In the genomic region with DNA sequence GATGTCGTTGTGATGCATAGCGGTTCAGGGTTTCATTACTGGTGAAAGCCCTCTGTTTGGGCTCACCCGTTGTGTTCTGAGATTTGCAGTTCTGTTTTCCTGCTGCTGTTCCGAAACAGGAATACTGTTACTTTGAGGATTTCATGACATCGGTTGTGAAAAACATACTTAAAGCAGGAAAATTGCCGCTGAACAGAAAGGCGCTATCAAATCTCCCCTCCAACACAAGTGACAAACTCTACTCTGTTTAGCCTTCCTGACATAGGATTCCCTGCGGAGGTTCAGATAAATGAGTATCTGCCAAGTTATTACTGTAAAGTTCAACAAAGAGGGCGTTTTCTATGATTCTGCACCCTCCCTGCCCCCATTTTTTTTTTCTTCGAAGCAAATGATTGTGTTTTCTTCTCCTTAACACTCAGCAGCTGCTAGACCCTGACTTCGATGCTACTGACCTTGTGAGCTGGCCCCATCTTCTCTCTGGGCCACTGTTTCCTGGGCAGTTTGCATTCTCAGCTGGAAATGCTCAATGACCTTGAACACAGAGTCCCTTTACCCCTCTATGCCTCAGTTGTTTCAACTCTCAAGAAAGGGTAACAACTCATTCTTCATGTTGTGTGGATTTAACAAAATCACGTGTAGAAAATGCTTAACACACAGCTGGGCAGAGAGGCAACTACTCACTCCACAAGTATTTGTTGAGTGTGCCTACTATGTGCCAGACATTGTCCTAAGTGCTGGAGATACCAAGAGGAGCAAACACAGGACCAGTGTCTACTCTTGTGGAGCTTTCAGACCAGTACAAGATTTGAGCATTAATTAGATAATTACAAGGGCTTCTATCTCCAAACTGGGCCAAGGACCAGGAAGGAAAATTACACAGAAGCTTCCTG, we compare ENCODE assay signal across 25 cellular contexts.
DNase-seq lines count a peak whose midpoint lies in the region; ATAC-seq and TF ChIP-seq lines count a peak whose summit lies in the region.
"Had no signal": no experiment of that assay in that cellular context is flagged by ENCODE, and none has a peak within 500 bp of the region (broad histone marks: within the 10 kb centered on the region; RNA-seq: fewer than 3 reads in every experiment).

No MANE protein-coding gene starts in this region.

- H3K36me3 Mint-ChIP-seq in mesothelial cell of epicardium, result no peaks in the 10 kb centered on the region
- H3K36me3 Mint-ChIP-seq: activated naive CD4-positive, alpha-beta T cell treated with anti-CD3 and anti-CD28 coated beads, Interleukin-2, amount 50 U/mL, for 24 hours had no signal

- TF ChIP-seq CTCF in fibroblast of the aortic adventitia (IDR thresholded peaks at IDR 0.05; ENCODE audit: insufficient read depth, low read length), result no peak
- TF ChIP-seq CTCF in mesothelial cell of epicardium (IDR thresholded peaks at IDR 0.05; ENCODE audit: unreplicated experiment), result no peak

- no peaks in the 10 kb centered on the region for H3K27me3 Mint-ChIP-seq in mesothelial cell of epicardium (ENCODE audit: low read depth)
- H3K27me3 Mint-ChIP-seq: activated naive CD4-positive, alpha-beta T cell treated with anti-CD3 and anti-CD28 coated beads, Interleukin-2, amount 50 U/mL, for 24 hours had no signal

- DNase-seq in caudate nucleus (lab: John Stamatoyannopoulos, UW) (no peak), fibroblast of the aortic adventitia (ENCODE audit: low read depth) (peak; percentile 22), mesothelial cell of epicardium (ENCODE audit: low spot score in 2 of 2, unreplicated experiment in 2 of 2) (peak in 1 of 2 experiments; percentile 3), substantia nigra (lab: John Stamatoyannopoulos, UW) (peak in 1 of 49 donors; percentile 4), SKM-1 (lab: John Stamatoyannopoulos, UW; ENCODE audit: unreplicated experiment) (no peak), COLO829 (ENCODE audit: low spot score) (no peak)
- DNase-seq: activated CD4-positive, alpha-beta T cell treated with anti-CD3 and anti-CD28 coated beads for 48 hours; aorta; cerebellar nuclear complex; foreskin fibroblast; H9; left lung; NCI-H1436 treated with DMSO at 0.1 percent for 48 hours; NCI-H2171; NCI-H526 treated with DMSO at 0.1 percent for 48 hours; SK-N-SH; stimulated activated CD4-positive, alpha-beta T cell treated with anti-CD3 and anti-CD28 coated beads, Interleukin-2, amount 100 ng/mL, for 24 hours; testis had no signal

- peaks cover 18% of the 10 kb centered on the region for H3K4me1 Mint-ChIP-seq in mesothelial cell of epicardium
- H3K4me1 Mint-ChIP-seq: activated naive CD4-positive, alpha-beta T cell treated with anti-CD3 and anti-CD28 coated beads, Interleukin-2, amount 50 U/mL, for 24 hours had no signal

- ATAC-seq in HG03039 (IDR thresholded peaks at IDR 0.05; ENCODE audit: unreplicated experiment), result no peak
- ATAC-seq: left lung had no signal

- H3K27ac Mint-ChIP-seq in mesothelial cell of epicardium, result peak overlapping the region; percentile 88
- H3K27ac Mint-ChIP-seq: activated naive CD4-positive, alpha-beta T cell treated with anti-CD3 and anti-CD28 coated beads, Interleukin-2, amount 50 U/mL, for 24 hours had no signal

- H3K27ac ChIP-seq in caudate nucleus (ENCODE audit: low read depth, low read length), result peak overlapping the region; percentile 87
- peak overlapping the region; percentile 68 for H3K27ac ChIP-seq in substantia nigra (ENCODE audit: low read depth, low read length, poor library complexity, severe bottlenecking)
- H3K27ac ChIP-seq: epithelial cell of prostate, KMS-11, left lung, neutrophil, RWPE1 had no signal

- H3K4me3 Mint-ChIP-seq in mesothelial cell of epicardium, result no peak overlapping the region
- H3K4me3 Mint-ChIP-seq: activated naive CD4-positive, alpha-beta T cell treated with anti-CD3 and anti-CD28 coated beads, Interleukin-2, amount 50 U/mL, for 24 hours; H9 had no signal

- H3K9me3 Mint-ChIP-seq in mesothelial cell of epicardium, result no peaks in the 10 kb centered on the region
- H3K9me3 Mint-ChIP-seq: activated naive CD4-positive, alpha-beta T cell treated with anti-CD3 and anti-CD28 coated beads, Interleukin-2, amount 50 U/mL, for 24 hours; H9 had no signal

- H3K4me3 ChIP-seq in fibroblast of the aortic adventitia (ENCODE audit: low read depth, low read length), result no peak overlapping the region
- H3K4me3 ChIP-seq: left lung, smooth muscle cell, testis had no signal
